Comparison of ENCODE assay signal across 8 cellular contexts in genomic region chr10:104339469-104340098, GRCh38. TPM values are rescaled to one million over a fixed set of nuclear protein-coding genes. Genes with fewer than 3 reads are reported as not detected.
A peak's percentile ranks its signal among the peaks of the same experiment; 100 is the strongest.
DNase-seq lines count a peak whose midpoint lies in the region; ATAC-seq and TF ChIP-seq lines count a peak whose summit lies in the region.

No MANE protein-coding gene starts in this region.

- TF ChIP-seq CTCF in Calu3 (IDR thresholded peaks at IDR 0.05; ENCODE audit: unreplicated experiment): no peak
- TF ChIP-seq CTCF in PC-3 (conservative IDR thresholded peaks at IDR 0.05; ENCODE audit: low read depth, low read length): no peak

- H4K20me1 ChIP-seq in PC-3 (ENCODE audit: low read length): peaks cover 19% of the 10 kb centered on the region

- peaks cover 13% of the 10 kb centered on the region for H3K4me1 Mint-ChIP-seq in Calu3 (ENCODE audit: low read depth, unreplicated experiment)

- CTCF ChIA-PET in Calu3 (lab: Charles Lee): no interaction called here
- CTCF ChIA-PET in PC-3 (lab: Charles Lee): no interaction called here

- peak overlapping the region; percentile 93 for H3K4me3 ChIP-seq in PC-3 (ENCODE audit: low read length)
- H3K4me3 ChIP-seq in effector memory CD4-positive, alpha-beta T cell (ENCODE audit: insufficient read depth, low read depth, low read length, poor library complexity, severe bottlenecking): peak overlapping the region; percentile 99
- H3K4me3 ChIP-seq in mucosa of stomach (ENCODE audit: low read length): peak overlapping the region; percentile 84

- ATAC-seq in PC-3: peak; percentile 14

- H3K79me2 ChIP-seq in PC-3 (ENCODE audit: low read length): peaks cover 39% of the 10 kb centered on the region

- H3K27me3 ChIP-seq in PC-3 (ENCODE audit: low read length) (no peaks in the 10 kb centered on the region), mucosa of stomach (ENCODE audit: control insufficient read depth, insufficient read depth, low read length) (no peaks in the 10 kb centered on the region)
- H3K27me3 ChIP-seq in effector memory CD4-positive, alpha-beta T cell (replicated peaks; ENCODE audit: control insufficient read depth, insufficient read depth, low read length, poor library complexity, severe bottlenecking): no peaks in the 10 kb centered on the region

- peaks cover 14% of the 10 kb centered on the region for H3K36me3 Mint-ChIP-seq in Calu3 (ENCODE audit: insufficient read depth, unreplicated experiment)

- H3K9me2 ChIP-seq in PC-3 (replicated peaks; ENCODE audit: low read length): no peaks in the 10 kb centered on the region

- no peak overlapping the region for H3K27ac Mint-ChIP-seq in Calu3 (ENCODE audit: unreplicated experiment)

- no peaks in the 10 kb centered on the region for H3F3A ChIP-seq in PC-3 (ENCODE audit: low read length, unreplicated experiment)

- intact Hi-C loops in Calu3 (cut with micrococcal nuclease; ENCODE audit: unreplicated experiment): no loop called here
- intact Hi-C loops in PC-3 (cut with micrococcal nuclease): loop anchor here (2.0 kb wide), 1 partner anchor 35 kb away; no protein-coding TSS in a partner anchor

- peak overlapping the region; percentile 82 for H3K27ac ChIP-seq in PC-3 (ENCODE audit: low read length)
- no peak overlapping the region for H3K27ac ChIP-seq in effector memory CD4-positive, alpha-beta T cell (ENCODE audit: insufficient read depth, low read length, poor library complexity, severe bottlenecking)

- no peaks in the 10 kb centered on the region for H3K9me3 ChIP-seq in PC-3 (ENCODE audit: low read length)
- no peaks in the 10 kb centered on the region for H3K9me3 ChIP-seq in effector memory CD4-positive, alpha-beta T cell (ENCODE audit: control insufficient read depth, low read length)
- no peaks in the 10 kb centered on the region for H3K9me3 ChIP-seq in mucosa of stomach (ENCODE audit: control insufficient read depth, low read length)

- POLR2A ChIA-PET in PC-3 (lab: Charles Lee; ENCODE audit: unreplicated experiment): interaction anchor here (0.6 kb wide), 2 partner anchors 10 to 12 kb away, joined by 3 to 9 read pairs; no protein-coding TSS in a partner anchor

- no peaks in the 10 kb centered on the region for H3K9me3 Mint-ChIP-seq in Calu3 (ENCODE audit: low read depth, unreplicated experiment)

- no peaks in the 10 kb centered on the region for H3K36me3 ChIP-seq in PC-3 (ENCODE audit: low read depth, low read length)
- no peaks in the 10 kb centered on the region for H3K36me3 ChIP-seq in effector memory CD4-positive, alpha-beta T cell (ENCODE audit: control insufficient read depth, insufficient read depth, low read length)
- H3K36me3 ChIP-seq in mucosa of stomach (ENCODE audit: control insufficient read depth, insufficient read depth, low read length): no peaks in the 10 kb centered on the region

- H3K4me1 ChIP-seq in PC-3 (ENCODE audit: insufficient read depth, low read length) (peaks cover 33% of the 10 kb centered on the region), mucosa of stomach (ENCODE audit: control insufficient read depth, insufficient read depth, low read length) (peaks cover 32% of the 10 kb centered on the region)
- peaks cover 22% of the 10 kb centered on the region for H3K4me1 ChIP-seq in effector memory CD4-positive, alpha-beta T cell (ENCODE audit: control insufficient read depth, insufficient read depth, low read length, poor library complexity, severe bottlenecking)

- DNase-seq in Calu3 (no peak), PC-3 (peak; percentile 66), NCI-H82 (lab: John Stamatoyannopoulos, UW) (no peak), NCI-H2171 (lab: John Stamatoyannopoulos, UW) (no peak), KG1 (lab: John Stamatoyannopoulos, UW) (no peak), COLO668 (lab: John Stamatoyannopoulos, UW; ENCODE audit: unreplicated experiment) (no peak)
- no peak for DNase-seq in effector memory CD4-positive, alpha-beta T cell

- peak overlapping the region; percentile 99 for H3K4me3 Mint-ChIP-seq in Calu3 (ENCODE audit: low read depth, unreplicated experiment)

- H3K9ac ChIP-seq in PC-3 (ENCODE audit: low read length) (peak overlapping the region; percentile 84), mucosa of stomach (ENCODE audit: low read length) (peak overlapping the region; percentile 87)

- BruUV-seq in Calu3 (replicated peaks; lab: Mats Ljungman, UMichigan) (no TSS peak), PC-3 (replicated peaks; lab: Mats Ljungman, UMichigan) (no TSS peak)

- H3K4me2 ChIP-seq in PC-3 (ENCODE audit: low read length): peak overlapping the region; percentile 99

- peak overlapping the region; percentile 90 for H2AFZ ChIP-seq in PC-3 (ENCODE audit: low read length)

- H3K27me3 Mint-ChIP-seq in Calu3 (ENCODE audit: unreplicated experiment): peaks cover 28% of the 10 kb centered on the region

RNA-seq across cellular contexts. Expression of gene ITPRIP, which starts 1.3 kb away (rescaled TPM):
- total RNA-seq in Calu3 (2022) (1.5 and 1.7 TPM in 2 replicates), PC-3 (2014; rRNA removed) (7.0 and 10.3 TPM in 2 replicates)

RNA-seq across cellular contexts. Expression of gene CFAP58, which starts 14.0 kb away (rescaled TPM):
- total RNA-seq in Calu3 (2022) (not detected in 2 replicates), PC-3 (2014; rRNA removed) (0.26 TPM in 1 of 2 replicates, not detected in the other)
